Comparison of ENCODE assay signal across 8 cellular contexts in the genomic region with DNA sequence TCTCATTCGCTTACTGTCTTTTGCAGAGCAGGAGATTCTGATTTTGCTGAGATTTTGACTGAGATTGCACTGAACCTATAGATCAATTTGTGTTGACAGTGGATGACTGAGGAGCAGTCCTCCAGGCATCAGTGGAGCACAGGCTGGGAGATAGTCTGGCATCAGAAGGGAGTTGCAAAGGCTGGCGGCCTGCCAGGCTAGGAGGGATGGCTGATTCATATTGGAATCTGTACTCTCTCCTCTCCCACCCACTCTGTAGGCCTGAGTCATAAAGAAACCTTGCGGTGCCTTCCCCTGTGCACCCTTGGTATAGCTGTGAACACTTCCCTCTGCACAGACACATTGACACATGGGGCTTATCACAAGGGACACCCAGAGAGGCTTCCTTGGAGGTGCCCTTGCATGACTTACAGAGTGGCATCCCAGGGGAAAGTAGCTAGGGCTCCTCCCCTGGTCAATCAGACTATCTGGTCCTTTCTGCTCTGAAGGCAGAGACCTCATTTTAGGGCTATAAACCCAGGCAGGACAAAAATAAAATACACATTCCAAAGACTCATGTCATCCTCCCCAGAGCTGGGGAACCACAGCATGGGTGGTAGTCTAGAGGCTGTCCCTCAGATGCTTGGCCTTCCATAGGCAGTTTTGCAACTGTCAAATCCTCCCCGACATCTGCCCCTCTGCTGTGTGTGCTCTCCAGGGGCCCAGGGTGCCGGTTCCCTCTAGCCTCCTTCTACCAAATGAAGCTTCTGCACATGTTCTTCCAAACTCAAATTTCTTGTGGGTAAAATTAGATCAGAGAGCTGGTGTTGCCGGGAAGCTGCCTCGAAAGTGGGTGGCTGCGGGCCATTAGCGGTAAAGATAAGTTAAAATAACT. TPM values are rescaled to one million over a fixed set of nuclear protein-coding genes. Genes with fewer than 3 reads are reported as not detected.
DNase-seq lines count a peak whose midpoint lies in the region; ATAC-seq and TF ChIP-seq lines count a peak whose summit lies in the region.

No MANE protein-coding gene starts in this region.

- peak; percentile 99 for DNase-seq in A172 (ENCODE audit: low spot score)
- DNase-seq in amygdala (lab: John Stamatoyannopoulos, UW), result peak in 37 of 56 donors; percentile 5 to 73 (median 31)
- DNase-seq in kidney tubule cell (ENCODE audit: low spot score), result peak; percentile 99
- DNase-seq in stimulated activated CD8-positive, alpha-beta memory T cell treated with anti-CD3 and anti-CD28 coated beads, Interleukin-12 subunit alpha, Interleukin-12 subunit beta, amount 100 ng/mL, for 4 hours (ENCODE audit: low read depth), result peak; percentile 8
- DNase-seq in NCI-H1930 (lab: John Stamatoyannopoulos, UW), result no peak

- ATAC-seq in GM18907 (IDR thresholded peaks at IDR 0.05; ENCODE audit: unreplicated experiment) (peak; percentile 100), HG03097 (IDR thresholded peaks at IDR 0.05; ENCODE audit: low FRiP score, unreplicated experiment) (peak; percentile 99), SK-N-SH treated with all-trans-retinoic acid at 6 μM for 48 hours (peak; percentile 96)

TF ChIP-seq in SK-N-SH treated with all-trans-retinoic acid at 6 μM for 48 hours, 23 proteins besides CTCF, POLR2A, EP300 and RAD21:
- TF ChIP-seq ZNF70 (CRISPR knock-in tag; IDR thresholded peaks at IDR 0.05), result 0 out of 2 replicates have a peak, but pooled peaks have one; percentile 42
- TF ChIP-seq ISL1 (CRISPR knock-in tag; IDR thresholded peaks at IDR 0.05), result peak; percentile 35; the same call in 1 of the 2 replicates
- peak; percentile 24; the same call in 1 of the 2 replicates for TF ChIP-seq ZNF8 (CRISPR knock-in tag; IDR thresholded peaks at IDR 0.05)
- TF ChIP-seq CSDC2 (CRISPR knock-in tag; IDR thresholded peaks at IDR 0.05), result 0 out of 2 replicates have a peak, but pooled peaks have one; percentile 50
- TF ChIP-seq ZFP3 (CRISPR knock-in tag; IDR thresholded peaks at IDR 0.05), result no peak
- 0 out of 2 replicates have a peak, but pooled peaks have one; percentile 23 for TF ChIP-seq TCF4 (CRISPR knock-in tag; IDR thresholded peaks at IDR 0.05; ENCODE audit: borderline replicate concordance)
- peak; percentile 70; the same call in 1 of the 2 replicates for TF ChIP-seq TSHZ2 (CRISPR knock-in tag; IDR thresholded peaks at IDR 0.05)
- TF ChIP-seq ZC3H10 (CRISPR knock-in tag; IDR thresholded peaks at IDR 0.05), result no peak

RNA-seq across cellular contexts. Expression of gene EEPD1, which starts 37.4 kb away (rescaled TPM):
- total RNA-seq in A172 (2014; rRNA removed; shearing (Covaris generic)), result 26.3 and 29.2 TPM in 2 replicates

Comparison
In these comparisons a context has a peak if more than half of its experiments do, and no peak if none do; other contexts are left out.
1. DNase-seq: peak in A172 (single experiment), amygdala (37 of 56), kidney tubule cell (single experiment) and stimulated activated CD8-positive, alpha-beta memory T cell treated with anti-CD3 and anti-CD28 coated beads, Interleukin-12 subunit alpha, Interleukin-12 subunit beta, amount 100 ng/mL, for 4 hours (single experiment); none in NCI-H1930 (0 of 2).
2. Peak in every context shown above with its lines, with median percentiles within 50 percentile points of each other: ATAC-seq.